In genomic region chr9:118009585-118009984, GRCh38 we compare ENCODE assay signal across 21 cellular contexts.
DNase-seq lines count a peak whose midpoint lies in the region; ATAC-seq and TF ChIP-seq lines count a peak whose summit lies in the region.
"Had no signal": no experiment of that assay in that cellular context is flagged by ENCODE, and none has a peak within 500 bp of the region (broad histone marks: within the 10 kb centered on the region; RNA-seq: fewer than 3 reads in every experiment).

No MANE protein-coding gene starts in this region.

- no peaks in the 10 kb centered on the region for H3K23me2 ChIP-seq in H9 (ENCODE audit: insufficient read length, low read depth, low read length, poor library complexity, severe bottlenecking)

- H3K36me3 Mint-ChIP-seq in H9 (ENCODE audit: insufficient read depth in 1 of 3, low read depth in 3 of 3): no peaks in the 10 kb centered on the region
- H3K36me3 Mint-ChIP-seq: activated naive CD8-positive, alpha-beta T cell had no signal

- H3K9ac ChIP-seq in H9 (ENCODE audit: extremely low read depth, insufficient read length, low read length): no peak overlapping the region
- no peak overlapping the region for H3K9ac ChIP-seq in mesenchymal stem cell (ENCODE audit: low read length)
- H3K9ac ChIP-seq: BLaER1 treated with 17β-estradiol and CSF1 and Interleukin-3, amounts not matched to agents 10 nM and 100 nM had no signal

- H3K18ac ChIP-seq in H9 (ENCODE audit: insufficient read length, low read depth, low read length) (no peak overlapping the region), mesenchymal stem cell (ENCODE audit: low read depth in 1 of 2, low read length in 2 of 2) (no peak overlapping the region)

- no peak overlapping the region for H3K4me2 ChIP-seq in H9 (ENCODE audit: insufficient read depth, insufficient read length, low read length)
- H3K4me2 ChIP-seq in mesenchymal stem cell (ENCODE audit: low read length, poor library complexity, severe bottlenecking): no peak overlapping the region
- H3K4me2 ChIP-seq: BLaER1 treated with 17β-estradiol and CSF1 and Interleukin-3, amounts not matched to agents 10 nM and 100 nM had no signal

- H3T11ph ChIP-seq in H9 (ENCODE audit: low read length): no peak overlapping the region

- H3K79me2 ChIP-seq in H9 (ENCODE audit: insufficient read depth, low read length): no peaks in the 10 kb centered on the region

- in situ Hi-C loops in G401 (cut with HindIII; ENCODE audit: low sequenced_read_pairs): no loop called here

- no peak overlapping the region for H2AFZ ChIP-seq in H9 (ENCODE audit: low read length)
- H2AFZ ChIP-seq in mesenchymal stem cell (ENCODE audit: low read depth, low read length): no peak overlapping the region

- H2BK120ac ChIP-seq in H9 (ENCODE audit: low read depth, low read length, poor library complexity, severe bottlenecking): no peak overlapping the region
- no peak overlapping the region for H2BK120ac ChIP-seq in mesenchymal stem cell (ENCODE audit: low read depth, low read length)

- H3K4me3 ChIP-seq in WERI-Rb-1 (ENCODE audit: low read depth, low read length) (no peak overlapping the region), mesenchymal stem cell (ENCODE audit: insufficient read depth in 1 of 2, low read depth in 1 of 2, low read length in 2 of 2) (no peak overlapping the region)
- H3K4me3 ChIP-seq: ascending aorta; BLaER1 treated with 17β-estradiol and CSF1 and Interleukin-3, amounts not matched to agents 10 nM and 100 nM; SK-N-MC; upper lobe of left lung had no signal

- H2BK20ac ChIP-seq in H9 (ENCODE audit: low read depth, low read length, poor library complexity, severe bottlenecking): no peak overlapping the region

- peak overlapping the region in 2 of 3 experiments; percentile 14 to 91; a peak in 4 of 7 replicates for H3K27ac Mint-ChIP-seq in H9
- H3K27ac Mint-ChIP-seq: activated CD4-positive, alpha-beta T cell treated with anti-CD3 and anti-CD28 coated beads, Interleukin-2, amount 10 ng/mL, durations not matched to agents 7 days and 5 days; activated naive CD8-positive, alpha-beta T cell; progenitor cell of endocrine pancreas had no signal

- H3K4ac ChIP-seq in H9 (ENCODE audit: low read depth, low read length): no peak overlapping the region
- no peak overlapping the region for H3K4ac ChIP-seq in mesenchymal stem cell (ENCODE audit: low read depth in 1 of 2, low read length in 2 of 2)

- H2BK15ac ChIP-seq in H9 (ENCODE audit: low read depth, low read length): no peak overlapping the region
- no peak overlapping the region for H2BK15ac ChIP-seq in mesenchymal stem cell (ENCODE audit: low read depth, poor library complexity, severe bottlenecking)

- H2AK5ac ChIP-seq in H9 (ENCODE audit: insufficient read length, low read length) (no peak overlapping the region), mesenchymal stem cell (ENCODE audit: low read length, severe bottlenecking) (no peak overlapping the region)

- no peaks in the 10 kb centered on the region for H3K36me3 ChIP-seq in WERI-Rb-1
- H3K36me3 ChIP-seq in mesenchymal stem cell (ENCODE audit: control insufficient read depth in 1 of 2, insufficient read depth in 2 of 2, low read depth in 1 of 2, low read length in 2 of 2): no peaks in the 10 kb centered on the region
- H3K36me3 ChIP-seq: ascending aorta; BLaER1 treated with 17β-estradiol and CSF1 and Interleukin-3, amounts not matched to agents 10 nM and 100 nM; upper lobe of left lung had no signal

- no peaks in the 10 kb centered on the region for H3K27me3 Mint-ChIP-seq in H9 (ENCODE audit: low read depth)
- H3K27me3 Mint-ChIP-seq: central memory CD8-positive, alpha-beta T cell had no signal

- no peak overlapping the region for H4K5ac ChIP-seq in H9 (ENCODE audit: insufficient read length, low read depth, low read length)

- H3K4me1 Mint-ChIP-seq in H9: peaks cover 26 to 28% of the 10 kb centered on the region in 2 experiments
- H3K4me1 Mint-ChIP-seq: activated CD4-positive, alpha-beta T cell treated with anti-CD3 and anti-CD28 coated beads, Interleukin-2, amount 10 ng/mL, durations not matched to agents 7 days and 5 days; central memory CD8-positive, alpha-beta T cell had no signal

- H3K27me3 ChIP-seq in H9 (ENCODE audit: insufficient read depth, low read length) (no peaks in the 10 kb centered on the region), WERI-Rb-1 (ENCODE audit: insufficient read depth, low read depth, severe bottlenecking) (no peaks in the 10 kb centered on the region), mesenchymal stem cell (ENCODE audit: control insufficient read depth in 1 of 2, insufficient read depth in 1 of 2, low read length in 2 of 2) (peaks cover 0 to 16% of the 10 kb centered on the region in 2 experiments)
- H3K27me3 ChIP-seq: ascending aorta; BLaER1 treated with 17β-estradiol and CSF1 and Interleukin-3, amounts not matched to agents 10 nM and 100 nM; upper lobe of left lung had no signal

- no peak for ATAC-seq in GM21423 (IDR thresholded peaks at IDR 0.05; ENCODE audit: unreplicated experiment)

- H4K8ac ChIP-seq in H9 (replicated peaks; ENCODE audit: insufficient read length, low read depth, low read length) (no peak overlapping the region), mesenchymal stem cell (ENCODE audit: low read length) (no peak overlapping the region)

- H3K23ac ChIP-seq in H9 (ENCODE audit: insufficient read length, low read depth, low read length) (no peak overlapping the region), mesenchymal stem cell (ENCODE audit: low read length in 2 of 2) (no peak overlapping the region)

- H3K79me1 ChIP-seq in H9 (ENCODE audit: insufficient read depth, low read depth, low read length, poor library complexity, severe bottlenecking) (no peaks in the 10 kb centered on the region), mesenchymal stem cell (replicated peaks; ENCODE audit: low read length, poor library complexity, severe bottlenecking) (no peaks in the 10 kb centered on the region)

- no peaks in the 10 kb centered on the region for H3K9me3 ChIP-seq in H9 (ENCODE audit: control insufficient read depth, low read depth, low read length)
- no peaks in the 10 kb centered on the region for H3K9me3 ChIP-seq in WERI-Rb-1 (ENCODE audit: severe bottlenecking)
- H3K9me3 ChIP-seq in mesenchymal stem cell (ENCODE audit: control insufficient read depth, low read length): no peaks in the 10 kb centered on the region
- H3K9me3 ChIP-seq: ascending aorta; BLaER1 treated with 17β-estradiol and CSF1 and Interleukin-3, amounts not matched to agents 10 nM and 100 nM; upper lobe of left lung had no signal

- H4K20me1 ChIP-seq in H9 (ENCODE audit: control insufficient read depth, insufficient read depth, insufficient read length): no peaks in the 10 kb centered on the region
- H4K20me1 ChIP-seq: BLaER1 treated with 17β-estradiol and CSF1 and Interleukin-3, amounts not matched to agents 10 nM and 100 nM had no signal

- H3K4me1 ChIP-seq in H9 (ENCODE audit: insufficient read depth, low read length) (no peaks in the 10 kb centered on the region; the same call in none of the 2 replicates), mesenchymal stem cell (ENCODE audit: control insufficient read depth, insufficient read depth, low read depth, low read length) (no peaks in the 10 kb centered on the region)
- H3K4me1 ChIP-seq: ascending aorta; BLaER1 treated with 17β-estradiol and CSF1 and Interleukin-3, amounts not matched to agents 10 nM and 100 nM; upper lobe of left lung had no signal

- H3K27ac ChIP-seq in H9 (ENCODE audit: insufficient read length, low read depth, low read length) (no peak overlapping the region), WERI-Rb-1 (no peak overlapping the region; the same call in 1 of the 2 replicates), mesenchymal stem cell (ENCODE audit: low read length, poor library complexity, severe bottlenecking) (no peak overlapping the region)
- H3K27ac ChIP-seq: ascending aorta; BLaER1 treated with 17β-estradiol and CSF1 and Interleukin-3, amounts not matched to agents 10 nM and 100 nM; SK-N-MC; upper lobe of left lung had no signal

- H3K14ac ChIP-seq in H9 (ENCODE audit: insufficient read depth, low read length): no peak overlapping the region
- no peak overlapping the region for H3K14ac ChIP-seq in mesenchymal stem cell (ENCODE audit: low read length in 2 of 2)

- no peaks in the 10 kb centered on the region for H3K9me3 Mint-ChIP-seq in H9
- H3K9me3 Mint-ChIP-seq: activated CD4-positive, alpha-beta T cell treated with anti-CD3 and anti-CD28 coated beads, Interleukin-2, amount 10 ng/mL, durations not matched to agents 7 days and 5 days; central memory CD8-positive, alpha-beta T cell had no signal

- H2BK12ac ChIP-seq in H9 (ENCODE audit: insufficient read length, low read depth, low read length) (no peak overlapping the region), mesenchymal stem cell (ENCODE audit: low read length in 2 of 2) (no peak overlapping the region)

- H4K91ac ChIP-seq in H9 (ENCODE audit: insufficient read length, low read depth, low read length) (no peak overlapping the region), mesenchymal stem cell (ENCODE audit: low read length) (no peak overlapping the region)

- no peak overlapping the region for H3K4me3 Mint-ChIP-seq in H9
- H3K4me3 Mint-ChIP-seq: activated CD4-positive, alpha-beta T cell treated with anti-CD3 and anti-CD28 coated beads, Interleukin-2, amount 10 ng/mL, durations not matched to agents 7 days and 5 days; activated naive CD8-positive, alpha-beta T cell; central memory CD8-positive, alpha-beta T cell had no signal

- no peak overlapping the region for H2BK5ac ChIP-seq in H9 (ENCODE audit: insufficient read length, low read length)
- no peak overlapping the region for H2BK5ac ChIP-seq in mesenchymal stem cell (ENCODE audit: low read depth, low read length, poor library complexity, severe bottlenecking)

- peak; percentile 21 for DNase-seq in Ammon's horn (ENCODE audit: low spot score)
- peak; percentile 34 for DNase-seq in H9
- DNase-seq in WERI-Rb-1: peak; percentile 11
- DNase-seq in iPS-NIHi7 (ENCODE audit: extremely low spot score): peak; percentile 49
- DNase-seq in G401 (ENCODE audit: low spot score): no peak
- DNase-seq in A172 (ENCODE audit: low spot score): no peak
- no peak for DNase-seq in mesenchymal stem cell
- DNase-seq: ACHN; activated CD4-positive, alpha-beta T cell treated with anti-CD3 and anti-CD28 coated beads, Interleukin-2, amount 10 ng/mL, durations not matched to agents 7 days and 5 days; NCI-H1436 treated with DMSO at 0.1 percent for 48 hours; NCI-H345; NK-92 treated with Interleukin-12 subunit alpha and Interleukin-12 subunit beta, amount 100 ng/mL, for 24 hours; T-helper 2 cell; upper lobe of left lung had no signal

- no peak for TF ChIP-seq CTCF in H9 (conservative IDR thresholded peaks at IDR 0.05)
- TF ChIP-seq CTCF in WERI-Rb-1 (IDR thresholded peaks at IDR 0.05; ENCODE audit: low read depth, low read length): no peak

- no peak overlapping the region for H3K56ac ChIP-seq in H9 (ENCODE audit: insufficient read length, low read depth, low read length)

Comparison
In these comparisons a context has a peak if more than half of its experiments do, and no peak if none do; other contexts are left out.
1. DNase-seq: peak in Ammon's horn (single experiment), H9 (single experiment), WERI-Rb-1 (single experiment) and iPS-NIHi7 (single experiment); none in G401 (single experiment), A172 (single experiment) and mesenchymal stem cell (single experiment).